ENCODE assay signal across 20 cellular contexts in genomic region chr1:56564615-56565014, GRCh38. TPM values are rescaled to one million over a fixed set of nuclear protein-coding genes. Genes with fewer than 3 reads are reported as not detected.
A peak's percentile ranks its signal among the peaks of the same experiment; 100 is the strongest.
DNase-seq lines count a peak whose midpoint lies in the region; ATAC-seq and TF ChIP-seq lines count a peak whose summit lies in the region.
"Had no signal": no experiment of that assay in that cellular context is flagged by ENCODE, and none has a peak within 500 bp of the region (broad histone marks: within the 10 kb centered on the region; RNA-seq: fewer than 3 reads in every experiment).

No MANE protein-coding gene starts in this region.

- in situ Hi-C loops in ACHN (cut with HindIII; ENCODE audit: low pct_ligation_motif_present, low pct_unique_long_range_greater_than_20kb, low sequenced_read_pairs): no loop called here

- WGBS in ectodermal cell, 2 experiments: 28% methylated on average over 2 of the region's 2 CpGs
- WGBS in liver: 31% methylated on average over 2 of the region's 2 CpGs
- 48% methylated on average over 2 of the region's 2 CpGs for WGBS in smooth muscle cell (ENCODE audit: low lambda C conversion rate)

- H3K36me3 ChIP-seq in HUES48 (ENCODE audit: control insufficient read depth, insufficient read depth, low read length) (0 out of 2 replicates have a peak, but pooled peaks cover 3% of the 10 kb centered on the region), ectodermal cell (ENCODE audit: control insufficient read depth, insufficient read depth, low read length) (no peaks in the 10 kb centered on the region), liver (ENCODE audit: control insufficient read depth in 4 of 4, insufficient read depth in 3 of 4, low read depth in 1 of 4, low read length in 3 of 4) (no peaks in the 10 kb centered on the region), smooth muscle cell (ENCODE audit: low read depth) (no peaks in the 10 kb centered on the region)
- H3K36me3 ChIP-seq: pancreas, sigmoid colon, suprapubic skin had no signal

- no peak for TF ChIP-seq RAD21 in liver (IDR thresholded peaks at IDR 0.05)

- peak overlapping the region; percentile 43 for H3K4me3 ChIP-seq in HUES48 (ENCODE audit: low read depth, low read length)
- H3K4me3 ChIP-seq in ectodermal cell (ENCODE audit: insufficient read depth, low read depth, low read length): no peak overlapping the region
- peak overlapping the region; percentile 30 to 68 (median 45) for H3K4me3 ChIP-seq in liver (ENCODE audit: low read depth in 1 of 3, low read length in 3 of 3)
- no peak overlapping the region for H3K4me3 ChIP-seq in smooth muscle cell
- H3K4me3 ChIP-seq: lung, pancreas, sigmoid colon, suprapubic skin had no signal

- H3F3A ChIP-seq in smooth muscle cell (ENCODE audit: low read depth): no peaks in the 10 kb centered on the region

- H3K27ac ChIP-seq in HUES48 (ENCODE audit: low read depth, low read length): peak overlapping the region; percentile 80
- H3K27ac ChIP-seq in ectodermal cell (ENCODE audit: insufficient read depth, low read depth, low read length, poor library complexity, severe bottlenecking): peak overlapping the region; percentile 32
- H3K27ac ChIP-seq in liver (ENCODE audit: low read depth in 1 of 2, low read length in 2 of 2): peak overlapping the region; percentile 88 to 94
- no peak overlapping the region for H3K27ac ChIP-seq in smooth muscle cell (ENCODE audit: low read depth)
- no peak overlapping the region for H3K27ac ChIP-seq in foreskin keratinocyte
- H3K27ac ChIP-seq: KMS-11, sigmoid colon, suprapubic skin had no signal

- no peaks in the 10 kb centered on the region for H3K27me3 ChIP-seq in HUES48 (ENCODE audit: control insufficient read depth, insufficient read depth, low read length)
- no peaks in the 10 kb centered on the region for H3K27me3 ChIP-seq in ectodermal cell (ENCODE audit: control insufficient read depth, insufficient read depth, low read length, poor library complexity, severe bottlenecking)
- H3K27me3 ChIP-seq in liver (ENCODE audit: control insufficient read depth in 4 of 4, insufficient read depth in 4 of 4, low read length in 3 of 4): no peaks in the 10 kb centered on the region
- H3K27me3 ChIP-seq in smooth muscle cell (ENCODE audit: low read depth): no peaks in the 10 kb centered on the region
- no peaks in the 10 kb centered on the region for H3K27me3 ChIP-seq in foreskin keratinocyte
- H3K27me3 ChIP-seq: pancreas, sigmoid colon, suprapubic skin had no signal

- H4K20me1 ChIP-seq in smooth muscle cell (ENCODE audit: low read depth): peaks cover 98% of the 10 kb centered on the region

- no peak overlapping the region for H2AFZ ChIP-seq in smooth muscle cell (ENCODE audit: low read depth)

- ATAC-seq in GM21737 (IDR thresholded peaks at IDR 0.05; ENCODE audit: unreplicated experiment) (no peak), foreskin keratinocyte (no peak)
- ATAC-seq: HCT116, pancreas had no signal

- H3K79me2 ChIP-seq in smooth muscle cell (ENCODE audit: low read depth): peaks cover 98% of the 10 kb centered on the region

- H3K9me3 ChIP-seq in HUES48 (ENCODE audit: control insufficient read depth, insufficient read depth, low read length) (no peaks in the 10 kb centered on the region), ectodermal cell (ENCODE audit: control insufficient read depth, low read length) (no peaks in the 10 kb centered on the region), liver (ENCODE audit: control insufficient read depth in 4 of 4, low read length in 3 of 4) (no peaks in the 10 kb centered on the region), smooth muscle cell (replicated peaks; ENCODE audit: low read depth) (no peaks in the 10 kb centered on the region)
- H3K9me3 ChIP-seq: pancreas, sigmoid colon, suprapubic skin had no signal

- DNase-seq in smooth muscle cell (lab: John Stamatoyannopoulos, UW; ENCODE audit: unreplicated experiment) (no peak), ACHN (no peak), OCI-M1 (lab: John Stamatoyannopoulos, UW) (no peak), foreskin keratinocyte (no peak)
- DNase-seq: activated CD4-positive, alpha-beta T cell treated with anti-CD3 and anti-CD28 coated beads, Interleukin-2, amount 50 U/mL, for 4 hours; activated CD8-positive, alpha-beta memory T cell treated with anti-CD3 and anti-CD28 coated beads, Interleukin-2, amount 50 U/mL, for 48 hours; activated naive CD8-positive, alpha-beta T cell treated with anti-CD3 and anti-CD28 coated beads for 36 hours; CD4-positive, CD25-positive, alpha-beta regulatory T cell; NCI-H187 treated with DMSO at 0.1 percent for 48 hours; NCI-H526 treated with DMSO at 0.1 percent for 48 hours; pancreas; sigmoid colon had no signal

- H3K4me1 ChIP-seq in HUES48 (ENCODE audit: control insufficient read depth, insufficient read depth, low read length) (peaks cover 70% of the 10 kb centered on the region), ectodermal cell (ENCODE audit: control insufficient read depth, insufficient read depth, low read length) (peaks cover 41% of the 10 kb centered on the region), liver (ENCODE audit: control insufficient read depth in 4 of 4, insufficient read depth in 4 of 4, low read length in 3 of 4) (peaks cover 14 to 82% (median 68%) of the 10 kb centered on the region in 4 donors), smooth muscle cell (ENCODE audit: low read depth) (peaks cover 41% of the 10 kb centered on the region), foreskin keratinocyte (no peaks in the 10 kb centered on the region)

- H3K9ac ChIP-seq in HUES48 (ENCODE audit: low read depth, low read length): no peak overlapping the region; the same call in 1 of the 2 replicates
- H3K9ac ChIP-seq in liver (ENCODE audit: low read depth in 1 of 2, low read length in 2 of 2): peak overlapping the region; percentile 51 to 93
- no peak overlapping the region for H3K9ac ChIP-seq in smooth muscle cell (ENCODE audit: low read depth)
- H3K9ac ChIP-seq: KMS-11 had no signal

- H3K4me2 ChIP-seq in smooth muscle cell: peak overlapping the region; percentile 41
- H3K4me2 ChIP-seq: KMS-11 had no signal

- TF ChIP-seq CTCF in liver (IDR thresholded peaks at IDR 0.05; ENCODE audit: low read depth, low read length, missing input control) (no peak), smooth muscle cell (IDR thresholded peaks at IDR 0.05; ENCODE audit: borderline replicate concordance, insufficient read depth, poor library complexity, severe bottlenecking) (no peak), foreskin keratinocyte (conservative IDR thresholded peaks at IDR 0.05) (no peak)

TF ChIP-seq in liver, 16 proteins besides CTCF, POLR2A, EP300 and RAD21 (continues in another document):
- TF ChIP-seq GABPA (IDR thresholded peaks at IDR 0.05 in 1 of 2, conservative IDR thresholded peaks at IDR 0.05 in 1 of 2): no peak
- no peak for TF ChIP-seq ATF3 (IDR thresholded peaks at IDR 0.05)
- TF ChIP-seq HNF4A (conservative IDR thresholded peaks at IDR 0.05): no peak
- TF ChIP-seq REST (IDR thresholded peaks at IDR 0.05): no peak
- no peak for TF ChIP-seq HNF4G (IDR thresholded peaks at IDR 0.05)
- TF ChIP-seq TAF1 (conservative IDR thresholded peaks at IDR 0.05): no peak
- TF ChIP-seq JUND (IDR thresholded peaks at IDR 0.05): no peak
- no peak for TF ChIP-seq MAX (IDR thresholded peaks at IDR 0.05)
- no peak for TF ChIP-seq FOXA2 (IDR thresholded peaks at IDR 0.05)
- no peak for TF ChIP-seq NR2F2 (IDR thresholded peaks at IDR 0.05)

RNA-seq across cellular contexts. Expression of gene PLPP3, which starts 14.7 kb away (rescaled TPM):
- polyA plus RNA-seq in ectodermal cell (2013, experiment 1 of 4): 26.0 TPM
- 25.0 TPM for polyA plus RNA-seq in ectodermal cell (2013, experiment 2 of 4)
- polyA plus RNA-seq in ectodermal cell (2013, experiment 3 of 4): 24.3 TPM
- polyA plus RNA-seq in ectodermal cell (2013, experiment 4 of 4): 27.8 TPM
- total RNA-seq in liver (10 to 100 TPM; 63.9 to 91.2 TPM), smooth muscle cell (74.3 and 81.5 TPM in 2 replicates), foreskin keratinocyte (1.5 and 1.6 TPM in 2 replicates)
- polyA plus RNA-seq in liver (10 to 100 TPM; 46.1 to 71.3 TPM), smooth muscle cell (48.5 and 56.9 TPM in 2 replicates), foreskin keratinocyte (0.65 and 0.68 TPM in 2 replicates)
- total RNA-seq: activated naive CD8-positive, alpha-beta T cell treated with anti-CD3 and anti-CD28 coated beads for 36 hours; CD4-positive, CD25-positive, alpha-beta regulatory T cell had no signal

Comparison
In these comparisons a context has a peak if more than half of its experiments do, and no peak if none do; other contexts are left out.
1. H3K27ac ChIP-seq: peak in HUES48 (single experiment), ectodermal cell (single experiment) and liver (2 of 2); none in smooth muscle cell (single experiment) and foreskin keratinocyte (single experiment).
2. H3K4me3 ChIP-seq: peak in HUES48 (single experiment) and liver (3 of 3); none in ectodermal cell (single experiment) and smooth muscle cell (single experiment).
3. H3K9ac ChIP-seq: peak in liver (2 of 2); none in HUES48 (single experiment) and smooth muscle cell (single experiment).
4. RNA of gene PLPP3, which starts 14.7 kb away (total RNA-seq): 63.9 to 91.2 TPM in liver and 74.3 to 81.5 TPM in smooth muscle cell; 1.5 to 1.6 TPM in foreskin keratinocyte; every median in the first group is over 10 times any median in the second.